Comparison of ENCODE assay signal across 1 cellular context in the genomic region with DNA sequence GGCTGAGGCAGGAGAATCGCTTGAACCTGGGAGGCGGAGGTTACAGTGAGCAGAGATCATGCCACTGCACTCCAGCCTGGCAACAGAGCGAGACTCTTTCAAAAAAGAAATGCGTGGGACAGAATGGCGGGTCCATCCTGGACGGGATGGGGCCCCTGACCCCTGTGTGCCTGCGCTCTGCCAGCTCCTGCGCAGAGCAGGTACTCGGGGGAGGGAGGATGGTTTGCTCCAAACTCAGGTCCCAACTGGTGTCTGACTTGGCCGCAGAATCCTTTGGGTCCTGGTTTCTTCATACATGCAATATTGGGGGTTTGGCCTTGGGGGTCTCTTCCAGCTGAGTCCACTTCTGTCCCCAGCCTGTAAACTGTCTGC.
TF ChIP-seq lines count a peak whose summit lies in the region.

No MANE protein-coding gene starts in this region.

TF ChIP-seq in SK-N-SH treated with all-trans-retinoic acid at 6 μM for 48 hours, 23 proteins besides CTCF, POLR2A, EP300 and RAD21 (continued from another document):
- TF ChIP-seq OSR1 (CRISPR knock-in tag; IDR thresholded peaks at IDR 0.05) (no peak), GLIS3 (CRISPR knock-in tag; IDR thresholded peaks at IDR 0.05) (no peak), ZFP3 (CRISPR knock-in tag; IDR thresholded peaks at IDR 0.05) (no peak)
TF ChIP-seq in SK-N-SH treated with all-trans-retinoic acid at 6 μM for 48 hours: peak in this region for 0.
